In genomic region chr5:14444988-14445387, GRCh38 we compare ENCODE assay signal across 13 cellular contexts.
DNase-seq lines count a peak whose midpoint lies in the region; ATAC-seq and TF ChIP-seq lines count a peak whose summit lies in the region.
"Had no signal": no experiment of that assay in that cellular context is flagged by ENCODE, and none has a peak within 500 bp of the region (broad histone marks: within the 10 kb centered on the region; RNA-seq: fewer than 3 reads in every experiment).

No MANE protein-coding gene starts in this region.

- peak overlapping the region; percentile 70 for H3K27ac Mint-ChIP-seq in GM23338
- H3K27ac Mint-ChIP-seq: activated CD8-positive, alpha-beta T cell treated with anti-CD3 and anti-CD28 coated beads, Interleukin-2, amount 10 ng/mL, durations not matched to agents 7 days and 5 days had no signal

- H3K9me2 ChIP-seq in GM23338 (ENCODE audit: insufficient read depth), result no peaks in the 10 kb centered on the region
- H3K9me2 ChIP-seq in PC-9 (ENCODE audit: insufficient read depth), result no peaks in the 10 kb centered on the region

- no peaks in the 10 kb centered on the region for H3K36me3 Mint-ChIP-seq in GM23338 (ENCODE audit: low read depth)

- H3K27me3 ChIP-seq in GM23338 (ENCODE audit: insufficient read depth), result no peaks in the 10 kb centered on the region
- H3K27me3 ChIP-seq in SJSA1 (replicated peaks), result no peaks in the 10 kb centered on the region
- no peaks in the 10 kb centered on the region for H3K27me3 ChIP-seq in psoas muscle (ENCODE audit: insufficient read depth in 3 of 3, low read length in 2 of 3)
- H3K27me3 ChIP-seq in PC-9 (ENCODE audit: insufficient read depth, low read depth), result no peaks in the 10 kb centered on the region

- H3K79me2 ChIP-seq in GM23338 (replicated peaks; ENCODE audit: insufficient read depth) (peaks cover 7% of the 10 kb centered on the region), PC-9 (ENCODE audit: low read depth) (no peaks in the 10 kb centered on the region)

- CTCF ChIA-PET in PC-9 (lab: Charles Lee), result no interaction called here

- H3K27me3 Mint-ChIP-seq in GM23338 (ENCODE audit: insufficient read depth, low read depth, poor library complexity), result peaks cover 3% of the 10 kb centered on the region

- H3K36me3 ChIP-seq in GM23338 (ENCODE audit: insufficient read depth) (no peaks in the 10 kb centered on the region; the same call in 1 of the 2 replicates), SJSA1 (peaks cover 12% of the 10 kb centered on the region), psoas muscle (ENCODE audit: insufficient read depth in 1 of 2, low read depth in 1 of 2) (no peaks in the 10 kb centered on the region), PC-9 (ENCODE audit: low read depth) (peaks cover under 1% of the 10 kb centered on the region; the same call in 1 of the 2 replicates)

- H3F3A ChIP-seq in GM23338 (replicated peaks; ENCODE audit: low read depth) (no peaks in the 10 kb centered on the region), PC-9 (ENCODE audit: insufficient read depth, low read depth) (no peaks in the 10 kb centered on the region)

- H3K4me3 ChIP-seq in GM23338, result no peak overlapping the region
- no peak overlapping the region for H3K4me3 ChIP-seq in SJSA1
- peak overlapping the region; percentile 97 for H3K4me3 ChIP-seq in fibroblast of mammary gland (ENCODE audit: control insufficient read depth, low read depth, low read length)
- H3K4me3 ChIP-seq in psoas muscle, result no peak overlapping the region
- H3K4me3 ChIP-seq in PC-9, result no peak overlapping the region

- ATAC-seq in GM23338 (no peak), psoas muscle (no peak)
- ATAC-seq: activated CD8-positive, alpha-beta T cell treated with anti-CD3 and anti-CD28 coated beads, Interleukin-2, amount 10 ng/mL, durations not matched to agents 7 days and 5 days had no signal

- 0 out of 2 replicates have a peak overlapping the region, but pooled peaks have one; percentile 51 for H3K4me2 ChIP-seq in GM23338
- H3K4me2 ChIP-seq in PC-9, result no peak overlapping the region

- H3K9me3 Mint-ChIP-seq in GM23338, result no peaks in the 10 kb centered on the region

- peaks cover 38% of the 10 kb centered on the region for H3K4me1 Mint-ChIP-seq in GM23338

- no peaks in the 10 kb centered on the region for H3K9me3 ChIP-seq in SJSA1 (replicated peaks)
- H3K9me3 ChIP-seq in psoas muscle, result no peaks in the 10 kb centered on the region
- no peaks in the 10 kb centered on the region for H3K9me3 ChIP-seq in PC-9 (ENCODE audit: insufficient read depth, low read depth)
- H3K9me3 ChIP-seq: Caco-2 had no signal

- no peaks in the 10 kb centered on the region for H4K20me1 ChIP-seq in GM23338 (replicated peaks; ENCODE audit: insufficient read depth)
- 0 out of 2 replicates have a peak, but pooled peaks cover 6% of the 10 kb centered on the region for H4K20me1 ChIP-seq in PC-9 (ENCODE audit: insufficient read depth)

- 54 to 65% (median 56%) methylated on average over 4 of the region's 4 CpGs for WGBS in psoas muscle, 3 donors

- POLR2A ChIA-PET in PC-9 (lab: Charles Lee; ENCODE audit: unreplicated experiment), result no interaction called here

- intact Hi-C loops in psoas muscle (cut with DNase I), result no loop called here
- intact Hi-C loops in PC-9 (cut with micrococcal nuclease; ENCODE audit: unreplicated experiment), result no loop called here

- TF ChIP-seq CTCF in GM23338 (conservative IDR thresholded peaks at IDR 0.05; ENCODE audit: low read depth in 2 of 2) (no peak), fibroblast of mammary gland (conservative IDR thresholded peaks at IDR 0.05; ENCODE audit: control insufficient read depth, insufficient read depth, low read depth, low read length) (no peak), psoas muscle (IDR thresholded peaks at IDR 0.05) (no peak), PC-9 (conservative IDR thresholded peaks at IDR 0.05) (no peak)

- H3K4me1 ChIP-seq in GM23338 (ENCODE audit: insufficient read depth) (peaks cover 17% of the 10 kb centered on the region), SJSA1 (replicated peaks) (peaks cover 85% of the 10 kb centered on the region), psoas muscle (peaks cover 41% of the 10 kb centered on the region), PC-9 (replicated peaks; ENCODE audit: insufficient read depth) (no peaks in the 10 kb centered on the region)
- H3K4me1 ChIP-seq: Caco-2 had no signal

- H2AFZ ChIP-seq in GM23338 (no peak overlapping the region), PC-9 (no peak overlapping the region)

- H3K4me3 Mint-ChIP-seq in GM23338, result no peak overlapping the region
- H3K4me3 Mint-ChIP-seq: activated CD8-positive, alpha-beta T cell treated with anti-CD3 and anti-CD28 coated beads, Interleukin-2, amount 10 ng/mL, durations not matched to agents 7 days and 5 days had no signal

- DNase-seq in GM23338 (ENCODE audit: low spot score) (no peak), SJSA1 (ENCODE audit: low read depth in 1 of 2, low spot score in 2 of 2) (no peak), fibroblast of mammary gland (ENCODE audit: low read depth) (peak; percentile 85), psoas muscle (no peak), NCI-H774 (lab: John Stamatoyannopoulos, UW) (no peak), PC-9 (no peak), NCI-H146 treated with DMSO at 0.1 percent for 48 hours (lab: John Stamatoyannopoulos, UW; ENCODE audit: unreplicated experiment) (no peak)
- no peak for DNase-seq in activated CD4-positive, alpha-beta T cell treated with anti-CD3 and anti-CD28 coated beads for 48 hours
- DNase-seq: activated CD8-positive, alpha-beta T cell treated with anti-CD3 and anti-CD28 coated beads, Interleukin-2, amount 10 ng/mL, durations not matched to agents 7 days and 5 days; Caco-2; effector CD8-positive, alpha-beta T cell; NCI-H526; T-helper 1 cell had no signal

- BruUV-seq in PC-9 (replicated peaks; lab: Mats Ljungman, UMichigan), result no TSS peak

- peak overlapping the region; percentile 82; the same call in 1 of the 2 replicates for H3K27ac ChIP-seq in GM23338 (ENCODE audit: low read depth)
- H3K27ac ChIP-seq in SJSA1, result peak overlapping the region; percentile 56
- peak overlapping the region; percentile 23 for H3K27ac ChIP-seq in psoas muscle
- H3K27ac ChIP-seq in PC-9, result no peak overlapping the region

TF ChIP-seq in GM23338, 12 proteins besides CTCF, POLR2A, EP300 and RAD21:
- no peak for TF ChIP-seq JUNB (IDR thresholded peaks at IDR 0.05; ENCODE audit: unreplicated experiment)
- TF ChIP-seq ZNF331 (CRISPR knock-in tag; IDR thresholded peaks at IDR 0.05; ENCODE audit: low read depth), result no peak
- TF ChIP-seq CREB1 (CRISPR knock-in tag; IDR thresholded peaks at IDR 0.05; ENCODE audit: low read depth), result no peak
- no peak for TF ChIP-seq POLR2AphosphoS5 (IDR thresholded peaks at IDR 0.05; ENCODE audit: low read depth)
- no peak for TF ChIP-seq STAT1 (IDR thresholded peaks at IDR 0.05; ENCODE audit: unreplicated experiment)
- no peak for TF ChIP-seq ZNF114 (CRISPR knock-in tag; IDR thresholded peaks at IDR 0.05)
- no peak for TF ChIP-seq EZH2phosphoT487 (IDR thresholded peaks at IDR 0.05; ENCODE audit: unreplicated experiment)
- no peak for TF ChIP-seq NANOG (IDR thresholded peaks at IDR 0.05; ENCODE audit: borderline replicate concordance)
- no peak for TF ChIP-seq EZH2 (IDR thresholded peaks at IDR 0.05; ENCODE audit: low read depth, unreplicated experiment)
- TF ChIP-seq REST (IDR thresholded peaks at IDR 0.05; ENCODE audit: unreplicated experiment), result no peak
- no peak for TF ChIP-seq ETS1 (IDR thresholded peaks at IDR 0.05)
